In genomic region chr4:122666527-122667245, GRCh38 we compare ENCODE assay signal across 11 cellular contexts. TPM values are rescaled to one million over a fixed set of nuclear protein-coding genes. Genes with fewer than 3 reads are reported as not detected.
DNase-seq lines count a peak whose midpoint lies in the region; ATAC-seq and TF ChIP-seq lines count a peak whose summit lies in the region.
"Had no signal": no experiment of that assay in that cellular context is flagged by ENCODE, and none has a peak within 500 bp of the region (broad histone marks: within the 10 kb centered on the region; RNA-seq: fewer than 3 reads in every experiment).

No MANE protein-coding gene starts in this region.

- H3K4me1 Mint-ChIP-seq in activated CD4-positive, alpha-beta T cell treated with anti-CD3 and anti-CD28 coated beads, Interleukin-2, amount 10 ng/mL, durations not matched to agents 7 days and 5 days: peaks cover 68% of the 10 kb centered on the region

- H3K4me2 ChIP-seq in fibroblast of lung (ENCODE audit: extremely low read depth, insufficient read depth, low read length): peak overlapping the region; percentile 56

- peak overlapping the region; percentile 8 for H3K4me3 Mint-ChIP-seq in activated CD4-positive, alpha-beta T cell treated with anti-CD3 and anti-CD28 coated beads, Interleukin-2, amount 10 ng/mL, durations not matched to agents 7 days and 5 days

- POLR2A ChIA-PET in activated CD4-positive, alpha-beta T cell treated with anti-CD3 and anti-CD28 coated beads, Interleukin-2, amount 10 ng/mL, durations not matched to agents 7 days and 5 days (lab: Charles Lee): no interaction called here

- no peak overlapping the region for H3K9ac ChIP-seq in fibroblast of lung (ENCODE audit: insufficient read depth, low read length)

- no peaks in the 10 kb centered on the region for H3K36me3 Mint-ChIP-seq in activated CD4-positive, alpha-beta T cell treated with anti-CD3 and anti-CD28 coated beads, Interleukin-2, amount 10 ng/mL, durations not matched to agents 7 days and 5 days (ENCODE audit: low read depth)

- no peak for TF ChIP-seq CTCF in fibroblast of lung (conservative IDR thresholded peaks at IDR 0.05 in 1 of 2, IDR thresholded peaks at IDR 0.05 in 1 of 2; ENCODE audit: low read depth in 1 of 2, low read length in 2 of 2)

- H4K20me1 ChIP-seq in fibroblast of lung (ENCODE audit: control insufficient read depth, extremely low read depth, insufficient read depth, low read length): no peaks in the 10 kb centered on the region

- peak; percentile 69 for ATAC-seq in stimulated activated naive CD8-positive, alpha-beta T cell treated with anti-CD3 and anti-CD28 coated beads, Interleukin-15, Interleukin-2, amounts not matched to agents 100 U/mL and 50 U/mL, for 24 hours
- ATAC-seq in GM21447 (IDR thresholded peaks at IDR 0.05; ENCODE audit: unreplicated experiment): no peak

- H3K27ac ChIP-seq in fibroblast of lung (ENCODE audit: insufficient read depth, low read length): peak overlapping the region; percentile 72
- H3K27ac ChIP-seq: HL-60 had no signal

- H3K27me3 Mint-ChIP-seq in activated CD4-positive, alpha-beta T cell treated with anti-CD3 and anti-CD28 coated beads, Interleukin-2, amount 10 ng/mL, durations not matched to agents 7 days and 5 days: no peaks in the 10 kb centered on the region

- no peak overlapping the region for H3K4me3 ChIP-seq in fibroblast of lung (replicated peaks in 1 of 4; ENCODE audit: control extremely low read depth in 1 of 4, insufficient read depth in 1 of 4, low read depth in 3 of 4, low read length in 4 of 4)

- H3K4me1 ChIP-seq in fibroblast of lung (ENCODE audit: control insufficient read depth, extremely low read depth, insufficient read depth, low read length): peaks cover 29% of the 10 kb centered on the region
- H3K4me1 ChIP-seq: BE2C had no signal

- no peaks in the 10 kb centered on the region for H3K9me3 ChIP-seq in fibroblast of lung (ENCODE audit: control insufficient read depth, insufficient read depth, low read depth, low read length)
- H3K9me3 ChIP-seq: BE2C had no signal

- no peak for DNase-seq in activated CD4-positive, alpha-beta T cell treated with anti-CD3 and anti-CD28 coated beads, Interleukin-2, amount 10 ng/mL, durations not matched to agents 7 days and 5 days
- DNase-seq in activated CD4-positive, alpha-beta T cell treated with anti-CD3 and anti-CD28 coated beads, Interleukin-2, amount 50 U/mL, for 4 hours: no peak
- DNase-seq in SW 1271 (lab: John Stamatoyannopoulos, UW) (peak; percentile 6 to 77), fibroblast of lung (ENCODE audit: low read depth in 2 of 2) (peak; percentile 96 to 97), CD1c-positive myeloid dendritic cell (ENCODE audit: extremely low spot score) (no peak), HuH-7.5 (ENCODE audit: low spot score) (no peak)
- no peak for DNase-seq in stimulated activated naive CD8-positive, alpha-beta T cell treated with anti-CD3 and anti-CD28 coated beads, Interleukin-15, Interleukin-2, amounts not matched to agents 100 U/mL and 50 U/mL, for 24 hours
- DNase-seq: BE2C; stimulated activated CD4-positive, alpha-beta T cell treated with anti-CD3 and anti-CD28 coated beads, Interleukin-2, amount 100 ng/mL, for 48 hours had no signal

- peaks cover 10% of the 10 kb centered on the region for H3K9me3 Mint-ChIP-seq in activated CD4-positive, alpha-beta T cell treated with anti-CD3 and anti-CD28 coated beads, Interleukin-2, amount 10 ng/mL, durations not matched to agents 7 days and 5 days

- no peaks in the 10 kb centered on the region for H3K36me3 ChIP-seq in fibroblast of lung (ENCODE audit: control insufficient read depth, insufficient read depth, low read length)
- H3K36me3 ChIP-seq: BE2C had no signal

- H3K27me3 ChIP-seq in fibroblast of lung (ENCODE audit: control insufficient read depth, insufficient read depth, low read length): no peaks in the 10 kb centered on the region

- CTCF ChIA-PET in activated CD4-positive, alpha-beta T cell treated with anti-CD3 and anti-CD28 coated beads, Interleukin-2, amount 10 ng/mL, durations not matched to agents 7 days and 5 days (lab: Charles Lee): interaction anchor here (0.6 kb wide), 2 partner anchors 18 to 128 kb away, joined by 3 read pairs; no protein-coding TSS in a partner anchor

- H3K27ac Mint-ChIP-seq in activated CD4-positive, alpha-beta T cell treated with anti-CD3 and anti-CD28 coated beads, Interleukin-2, amount 10 ng/mL, durations not matched to agents 7 days and 5 days: peak overlapping the region; percentile 70

- H2AFZ ChIP-seq in fibroblast of lung (ENCODE audit: low read length): no peak overlapping the region

- H3K79me2 ChIP-seq in fibroblast of lung (ENCODE audit: control insufficient read depth, insufficient read depth, low read length): no peaks in the 10 kb centered on the region

RNA-seq across cellular contexts. Expression of gene IL21, which starts 45.8 kb away (rescaled TPM):
- total RNA-seq in activated CD4-positive, alpha-beta T cell treated with anti-CD3 and anti-CD28 coated beads, Interleukin-2, amount 10 ng/mL, durations not matched to agents 7 days and 5 days: 1 to 10 TPM in 1 of 2 experiments, under 1 TPM in 1; 0.69 to 1.0 TPM
- not detected in 2 replicates for total RNA-seq in fibroblast of lung
- not detected in 2 replicates for polyA plus RNA-seq in fibroblast of lung
- polyA plus RNA-seq in fibroblast of lung (2012): not detected in 2 replicates
- not detected in 2 replicates for polyA minus RNA-seq in fibroblast of lung (ENCODE audit: low replicate concordance)

Comparison
In these comparisons a context has a peak if more than half of its experiments do, and no peak if none do; other contexts are left out.
1. DNase-seq: peak in SW 1271 (2 of 2) and fibroblast of lung (2 of 2); none in activated CD4-positive, alpha-beta T cell treated with anti-CD3 and anti-CD28 coated beads, Interleukin-2, amount 10 ng/mL, durations not matched to agents 7 days and 5 days (single experiment), activated CD4-positive, alpha-beta T cell treated with anti-CD3 and anti-CD28 coated beads, Interleukin-2, amount 50 U/mL, for 4 hours (0 of 2), stimulated activated naive CD8-positive, alpha-beta T cell treated with anti-CD3 and anti-CD28 coated beads, Interleukin-15, Interleukin-2, amounts not matched to agents 100 U/mL and 50 U/mL, for 24 hours (single experiment), CD1c-positive myeloid dendritic cell (single experiment) and HuH-7.5 (single experiment).